In the genomic region with DNA sequence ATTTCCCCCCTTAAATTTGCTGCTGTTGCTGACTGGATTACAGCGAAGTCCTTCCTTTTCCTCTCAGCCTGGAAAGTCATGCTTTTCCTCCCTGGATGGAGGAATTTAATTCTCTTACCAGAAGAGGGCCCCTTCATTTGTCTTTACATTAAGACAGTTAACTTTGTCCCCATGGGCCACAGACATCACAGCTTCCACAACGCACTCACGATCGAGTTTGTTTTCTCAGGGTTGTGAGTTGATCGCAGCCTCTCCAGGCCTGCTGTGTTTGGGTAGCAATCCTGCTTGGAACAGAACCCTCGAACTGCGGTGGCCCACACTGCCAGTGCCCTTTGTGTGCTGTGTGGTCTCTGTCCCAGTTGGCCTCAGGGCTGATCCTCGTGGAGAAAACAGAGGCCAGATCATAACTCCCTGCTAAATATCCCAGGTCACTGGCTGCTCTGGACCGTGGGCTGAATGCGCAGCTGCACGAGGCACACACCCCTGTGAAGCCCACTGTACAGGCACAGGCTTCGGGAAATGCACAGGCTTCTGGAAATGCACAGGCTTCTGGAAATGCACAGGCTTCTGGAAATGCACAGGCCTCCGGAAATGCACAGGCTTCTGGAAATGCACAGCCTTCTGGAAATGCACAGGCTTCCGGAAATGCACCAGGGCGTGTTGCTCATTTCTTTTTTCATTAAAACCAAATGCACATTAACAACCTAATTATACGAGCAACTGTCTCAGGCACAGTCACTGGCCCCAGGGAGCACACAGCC, we compare ENCODE assay signal across 12 cellular contexts. TPM values are rescaled to one million over a fixed set of nuclear protein-coding genes. Genes with fewer than 3 reads are reported as not detected.
DNase-seq lines count a peak whose midpoint lies in the region; ATAC-seq and TF ChIP-seq lines count a peak whose summit lies in the region.
"Had no signal": no experiment of that assay in that cellular context is flagged by ENCODE, and none has a peak within 500 bp of the region (broad histone marks: within the 10 kb centered on the region; RNA-seq: fewer than 3 reads in every experiment).

No MANE protein-coding gene starts in this region.

- no peak overlapping the region for H3K4me3 Mint-ChIP-seq in activated CD8-positive, alpha-beta T cell treated with anti-CD3 and anti-CD28 coated beads, Interleukin-2, amount 10 ng/mL, durations not matched to agents 7 days and 5 days

- H3K36me3 ChIP-seq in cardiac muscle cell (no peaks in the 10 kb centered on the region), hepatocyte (replicated peaks; ENCODE audit: insufficient read depth, low read depth) (no peaks in the 10 kb centered on the region), subcutaneous abdominal adipose tissue (ENCODE audit: control insufficient read depth in 5 of 5, insufficient read depth in 5 of 5, low read length in 5 of 5) (no peaks in the 10 kb centered on the region)

- peaks cover 22% of the 10 kb centered on the region for H4K20me1 ChIP-seq in hepatocyte (ENCODE audit: insufficient read depth, poor library complexity, severe bottlenecking)

- H3K27ac Mint-ChIP-seq in activated CD8-positive, alpha-beta T cell treated with anti-CD3 and anti-CD28 coated beads, Interleukin-2, amount 10 ng/mL, durations not matched to agents 7 days and 5 days: no peak overlapping the region

- TF ChIP-seq CTCF in cardiac muscle cell (IDR thresholded peaks at IDR 0.05; ENCODE audit: low read depth, low read length): peak; percentile 9
- TF ChIP-seq CTCF in hepatocyte (IDR thresholded peaks at IDR 0.05; ENCODE audit: poor library complexity): peak; percentile 25
- TF ChIP-seq CTCF in GM20000 (IDR thresholded peaks at IDR 0.05; ENCODE audit: extremely low read depth, missing control alignments): no peak

- POLR2A ChIA-PET in activated CD8-positive, alpha-beta T cell treated with anti-CD3 and anti-CD28 coated beads, Interleukin-2, amount 10 ng/mL, durations not matched to agents 7 days and 5 days (lab: Charles Lee): no interaction called here

- ATAC-seq in activated CD8-positive, alpha-beta T cell treated with anti-CD3 and anti-CD28 coated beads, Interleukin-2, amount 10 ng/mL, durations not matched to agents 7 days and 5 days: no peak
- ATAC-seq: activated T-cell treated with anti-CD3 and anti-CD28 coated beads, Interleukin-2, amount 50 U/mL, for 4 hours; left cardiac atrium had no signal

- H3K27ac ChIP-seq in cardiac muscle cell (no peak overlapping the region), hepatocyte (peak overlapping the region; percentile 7), subcutaneous abdominal adipose tissue (ENCODE audit: low read depth, low read length) (peak overlapping the region; percentile 60)

- H3K79me2 ChIP-seq in hepatocyte: peaks cover 26% of the 10 kb centered on the region

- no peak overlapping the region for H3K4me2 ChIP-seq in hepatocyte

- intact Hi-C loops in cardiac septum (cut with DNase I): loop anchor here (5.0 kb wide), 1 partner anchor 122 kb away; no protein-coding TSS in a partner anchor

- no peak for DNase-seq in cardiac muscle cell (ENCODE audit: low read depth in 1 of 2, low spot score in 1 of 2)
- DNase-seq in cardiac septum (ENCODE audit: low spot score): no peak
- peak; percentile 64 for DNase-seq in SK-N-DZ (ENCODE audit: low spot score)
- no peak for DNase-seq in hepatocyte (ENCODE audit: low spot score)
- no peak for DNase-seq in HPDE6-E6E7 (ENCODE audit: extremely low spot score)
- no peak for DNase-seq in activated CD8-positive, alpha-beta T cell treated with anti-CD3 and anti-CD28 coated beads, Interleukin-2, amount 10 ng/mL, durations not matched to agents 7 days and 5 days
- no peak for DNase-seq in GM20000 (ENCODE audit: low spot score)
- DNase-seq: activated T-cell treated with anti-CD3 and anti-CD28 coated beads, Interleukin-2, amount 50 U/mL, for 4 hours; left cardiac atrium; NCI-H1092 treated with DMSO at 0.1 percent for 48 hours; NCI-H774 had no signal

- H3K9me3 ChIP-seq in cardiac muscle cell (ENCODE audit: low read depth) (no peaks in the 10 kb centered on the region), hepatocyte (ENCODE audit: low read depth) (no peaks in the 10 kb centered on the region), subcutaneous abdominal adipose tissue (ENCODE audit: control insufficient read depth in 5 of 5, low read length in 5 of 5) (no peaks in the 10 kb centered on the region)

- peaks cover 21% of the 10 kb centered on the region for H3K4me1 Mint-ChIP-seq in activated CD8-positive, alpha-beta T cell treated with anti-CD3 and anti-CD28 coated beads, Interleukin-2, amount 10 ng/mL, durations not matched to agents 7 days and 5 days (ENCODE audit: low read depth)

- H3K4me1 ChIP-seq in cardiac muscle cell (ENCODE audit: low read depth) (peaks cover 14% of the 10 kb centered on the region), hepatocyte (ENCODE audit: insufficient read depth) (peaks cover 12% of the 10 kb centered on the region), subcutaneous abdominal adipose tissue (ENCODE audit: control insufficient read depth in 5 of 5, insufficient read depth in 5 of 5, low read length in 5 of 5) (peaks cover 7 to 39% (median 35%) of the 10 kb centered on the region in 5 donors)

- 63% methylated on average over 16 of the region's 16 CpGs for WGBS in hepatocyte (ENCODE audit: low lambda C conversion rate, missing lambda C conversion rate)

- H2AFZ ChIP-seq in hepatocyte: peak overlapping the region; percentile 62

- no peaks in the 10 kb centered on the region for H3K27me3 ChIP-seq in cardiac muscle cell
- H3K27me3 ChIP-seq in hepatocyte: no peaks in the 10 kb centered on the region
- H3K27me3 ChIP-seq in subcutaneous abdominal adipose tissue (ENCODE audit: control insufficient read depth in 5 of 5, insufficient read depth in 4 of 5, low read length in 5 of 5): no peaks in the 10 kb centered on the region

- H3K27me3 Mint-ChIP-seq in activated CD8-positive, alpha-beta T cell treated with anti-CD3 and anti-CD28 coated beads, Interleukin-2, amount 10 ng/mL, durations not matched to agents 7 days and 5 days (ENCODE audit: low read depth): peaks cover 24% of the 10 kb centered on the region

- no peaks in the 10 kb centered on the region for H3K9me3 Mint-ChIP-seq in activated CD8-positive, alpha-beta T cell treated with anti-CD3 and anti-CD28 coated beads, Interleukin-2, amount 10 ng/mL, durations not matched to agents 7 days and 5 days (ENCODE audit: insufficient read depth)
- H3K9me3 Mint-ChIP-seq: activated T-cell treated with anti-CD3 and anti-CD28 coated beads, Interleukin-2, amount 50 U/mL, for 4 hours had no signal

- H3K9me2 ChIP-seq in hepatocyte (replicated peaks; ENCODE audit: insufficient read depth): no peaks in the 10 kb centered on the region

- H3K4me3 ChIP-seq in cardiac muscle cell (no peak overlapping the region), hepatocyte (no peak overlapping the region), subcutaneous abdominal adipose tissue (ENCODE audit: low read depth in 1 of 5, low read length in 5 of 5) (peak overlapping the region in 2 of 5 donors; percentile 11 to 22)

- CTCF ChIA-PET in activated CD8-positive, alpha-beta T cell treated with anti-CD3 and anti-CD28 coated beads, Interleukin-2, amount 10 ng/mL, durations not matched to agents 7 days and 5 days (lab: Charles Lee): no interaction called here

- H3K36me3 Mint-ChIP-seq in activated CD8-positive, alpha-beta T cell treated with anti-CD3 and anti-CD28 coated beads, Interleukin-2, amount 10 ng/mL, durations not matched to agents 7 days and 5 days (ENCODE audit: low read depth): peaks cover 18% of the 10 kb centered on the region

- peak overlapping the region in 3 of 5 donors; percentile 9 to 60 (median 59) for H3K9ac ChIP-seq in subcutaneous abdominal adipose tissue (ENCODE audit: low read length in 5 of 5)

RNA-seq across cellular contexts. Expression of a gene that starts 2.2 kb away (rescaled TPM):
- total RNA-seq in cardiac muscle cell (214 and 307 TPM in 2 replicates), cardiac septum (130 TPM), hepatocyte (507 and 515 TPM in 2 replicates)
- polyA plus RNA-seq in cardiac muscle cell (385 and 548 TPM in 2 replicates), hepatocyte (715 and 766 TPM in 2 replicates)
- polyA plus RNA-seq in SK-N-DZ (2014; cell fraction: cytosol; rRNA removed): 211 and 220 TPM in 2 replicates
- polyA plus RNA-seq in SK-N-DZ (2014; cell fraction: nucleus; rRNA removed): 71.4 and 93.1 TPM in 2 replicates
- total RNA-seq in activated CD8-positive, alpha-beta T cell treated with anti-CD3 and anti-CD28 coated beads, Interleukin-2, amount 10 ng/mL, durations not matched to agents 7 days and 5 days: 100 to 1,000 TPM; 131 to 138 TPM
